In the genomic region with DNA sequence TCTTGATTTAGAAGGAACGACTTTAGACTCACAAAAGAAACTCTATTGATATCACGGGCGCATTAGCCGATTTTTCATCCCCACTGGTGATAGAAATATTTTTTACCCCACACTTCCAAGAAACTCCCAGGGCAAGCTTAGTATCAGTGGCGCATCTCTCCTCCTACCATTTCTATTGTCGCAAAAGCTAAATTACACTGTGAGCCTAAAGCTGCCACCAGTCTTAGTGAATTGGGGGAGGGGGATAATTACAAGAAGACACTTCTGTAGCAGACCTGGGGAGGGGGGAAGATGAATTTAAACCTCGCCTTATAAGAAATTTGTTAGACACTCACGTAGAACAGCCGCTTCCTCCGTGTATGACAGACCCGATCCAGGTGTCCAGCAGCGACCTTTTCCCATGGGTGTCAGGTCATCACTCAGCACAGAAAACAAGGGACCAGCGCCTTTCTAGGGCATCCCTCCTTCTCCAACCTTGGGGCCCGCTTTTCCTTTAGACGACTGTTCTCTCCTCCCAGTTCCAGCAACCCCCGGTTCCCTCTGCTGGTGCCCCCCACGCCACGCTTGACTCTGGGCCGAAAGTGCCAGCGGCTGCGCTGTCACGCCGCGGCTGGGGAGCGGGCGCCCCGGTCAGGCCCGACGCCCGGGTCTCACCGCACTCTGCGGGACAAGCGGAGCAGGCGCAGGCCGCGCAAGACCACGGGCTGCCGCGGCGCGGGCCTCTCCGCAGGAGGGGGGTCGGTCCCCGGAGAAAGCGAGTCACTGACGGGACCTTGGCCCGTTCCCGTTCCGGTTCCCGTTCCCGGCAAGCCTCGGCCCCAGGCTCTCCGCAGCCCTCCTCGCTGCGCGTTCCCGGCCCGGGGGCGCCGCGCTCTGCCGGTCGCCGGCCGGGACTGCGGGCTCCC, we compare ENCODE assay signal across 8 cellular contexts.
DNase-seq lines count a peak whose midpoint lies in the region; ATAC-seq and TF ChIP-seq lines count a peak whose summit lies in the region.

No MANE protein-coding gene starts in this region.

- H3K9ac ChIP-seq in Loucy (ENCODE audit: low read depth, low read length, poor library complexity, severe bottlenecking): no peak overlapping the region

- H3K4me1 ChIP-seq in Loucy (ENCODE audit: insufficient read depth, low read length, poor library complexity, severe bottlenecking): peaks cover 5% of the 10 kb centered on the region

- H3K27me3 Mint-ChIP-seq in stimulated activated memory B cell treated with anti-CD40 and anti-IgM and Interleukin-4, amounts not matched to agents 10 μg/mL and 1 μg/mL and 100 μg/mL, for 72 hours: peaks cover 11% of the 10 kb centered on the region

- peak; percentile 17 for ATAC-seq in stimulated activated memory B cell treated with anti-CD40 and anti-IgM and Interleukin-4, amounts not matched to agents 10 μg/mL and 1 μg/mL and 100 μg/mL, for 72 hours
- ATAC-seq in GM18520 (IDR thresholded peaks at IDR 0.05; ENCODE audit: unreplicated experiment) (no peak), HG03571 (IDR thresholded peaks at IDR 0.05; ENCODE audit: unreplicated experiment) (no peak)

- H3K27me3 ChIP-seq in Loucy (ENCODE audit: insufficient read depth, low read length, poor library complexity, severe bottlenecking): peaks cover 7% of the 10 kb centered on the region
- H3K27me3 ChIP-seq in brain microvascular endothelial cell (replicated peaks): no peaks in the 10 kb centered on the region

- no peak overlapping the region for H3K27ac Mint-ChIP-seq in stimulated activated memory B cell treated with anti-CD40 and anti-IgM and Interleukin-4, amounts not matched to agents 10 μg/mL and 1 μg/mL and 100 μg/mL, for 72 hours

- H3F3A ChIP-seq in Loucy (ENCODE audit: low read depth): no peaks in the 10 kb centered on the region

- peak overlapping the region; percentile 45 for H3K4me2 ChIP-seq in Loucy (ENCODE audit: low read depth, low read length, poor library complexity, severe bottlenecking)

- in situ Hi-C loops in brain microvascular endothelial cell (cut with HindIII; ENCODE audit: low pct_ligation_motif_present, low sequenced_read_pairs): no loop called here

- peak overlapping the region; percentile 51 for H3K4me3 Mint-ChIP-seq in stimulated activated memory B cell treated with anti-CD40 and anti-IgM and Interleukin-4, amounts not matched to agents 10 μg/mL and 1 μg/mL and 100 μg/mL, for 72 hours

- H3K27ac ChIP-seq in brain microvascular endothelial cell: peak overlapping the region; percentile 60

- H3K9me3 ChIP-seq in Loucy (ENCODE audit: insufficient read depth, low read depth, low read length): no peaks in the 10 kb centered on the region

- peak; percentile 10 for DNase-seq in activated CD4-positive, alpha-beta T cell treated with anti-CD3 and anti-CD28 coated beads for 48 hours
- DNase-seq in activated CD4-positive, alpha-beta T cell treated with anti-CD3 and anti-CD28 coated beads for 4 hours: no peak
- DNase-seq in brain microvascular endothelial cell: no peak
- peak; percentile 35 for DNase-seq in kidney tubule cell (ENCODE audit: low spot score)

- H3K36me3 ChIP-seq in Loucy (ENCODE audit: insufficient read depth, low read length) (no peaks in the 10 kb centered on the region), brain microvascular endothelial cell (replicated peaks) (peaks cover 4% of the 10 kb centered on the region)

- no peaks in the 10 kb centered on the region for H3K4me1 Mint-ChIP-seq in stimulated activated memory B cell treated with anti-CD40 and anti-IgM and Interleukin-4, amounts not matched to agents 10 μg/mL and 1 μg/mL and 100 μg/mL, for 72 hours

- H3K36me3 Mint-ChIP-seq in stimulated activated memory B cell treated with anti-CD40 and anti-IgM and Interleukin-4, amounts not matched to agents 10 μg/mL and 1 μg/mL and 100 μg/mL, for 72 hours: no peaks in the 10 kb centered on the region

- no peak overlapping the region; the same call in 1 of the 2 replicates for H2AFZ ChIP-seq in Loucy (ENCODE audit: low read length)

- no peaks in the 10 kb centered on the region for H3K79me2 ChIP-seq in Loucy (ENCODE audit: insufficient read depth, low read length)

- TF ChIP-seq CTCF in Loucy (conservative IDR thresholded peaks at IDR 0.05; ENCODE audit: low read length) (no peak), brain microvascular endothelial cell (IDR thresholded peaks at IDR 0.05; ENCODE audit: low read depth, low read length, missing control alignments) (no peak)

- H3K9me3 Mint-ChIP-seq in stimulated activated memory B cell treated with anti-CD40 and anti-IgM and Interleukin-4, amounts not matched to agents 10 μg/mL and 1 μg/mL and 100 μg/mL, for 72 hours: no peaks in the 10 kb centered on the region

- no peaks in the 10 kb centered on the region for H4K20me1 ChIP-seq in Loucy (ENCODE audit: insufficient read depth, low read length, poor library complexity, severe bottlenecking)

- H3K4me3 ChIP-seq in Loucy (ENCODE audit: low read length, poor library complexity, severe bottlenecking) (peak overlapping the region; percentile 70), brain microvascular endothelial cell (ENCODE audit: low read depth, low read length) (peak overlapping the region; percentile 68)

- no peaks in the 10 kb centered on the region for H3K9me2 ChIP-seq in Loucy (replicated peaks; ENCODE audit: low read depth, low read length)

Comparison
In these comparisons a context has a peak if more than half of its experiments do, and no peak if none do; other contexts are left out.
1. DNase-seq: peak in activated CD4-positive, alpha-beta T cell treated with anti-CD3 and anti-CD28 coated beads for 48 hours (single experiment) and kidney tubule cell (single experiment); none in activated CD4-positive, alpha-beta T cell treated with anti-CD3 and anti-CD28 coated beads for 4 hours (0 of 2) and brain microvascular endothelial cell (single experiment).